In genomic region chr19:43464089-43464775, GRCh38 we compare ENCODE assay signal across 8 cellular contexts. TPM values are rescaled to one million over a fixed set of nuclear protein-coding genes. Genes with fewer than 3 reads are reported as not detected.
DNase-seq lines count a peak whose midpoint lies in the region; ATAC-seq, FAIRE-seq and TF ChIP-seq lines count a peak whose summit lies in the region.

No MANE protein-coding gene starts in this region.

- H3K4me3 Mint-ChIP-seq in activated T-cell treated with anti-CD3 and anti-CD28 coated beads, Interleukin-2, amount 50 U/mL, for 72 hours = peak overlapping the region; percentile 94 to 96

- no peaks in the 10 kb centered on the region for H3K36me3 Mint-ChIP-seq in activated T-cell treated with anti-CD3 and anti-CD28 coated beads, Interleukin-2, amount 50 U/mL, for 72 hours (ENCODE audit: insufficient read depth in 2 of 2)

- peaks cover 66% of the 10 kb centered on the region for H3K4me1 Mint-ChIP-seq in activated T-cell treated with anti-CD3 and anti-CD28 coated beads, Interleukin-2, amount 50 U/mL, for 72 hours (ENCODE audit: low read depth)

- no peak for DNase-seq in BJ (ENCODE audit: low read depth)
- no peak for DNase-seq in HL-60 (ENCODE audit: low read depth in 1 of 2, low spot score in 1 of 2)
- peak in 1 of 2 donors; percentile 82 for DNase-seq in activated T-cell treated with anti-CD3 and anti-CD28 coated beads, Interleukin-2, amount 50 U/mL, for 72 hours
- DNase-seq in germinal center (ENCODE audit: low spot score) = peak; percentile 81
- DNase-seq in pancreas = peak; percentile 48 to 84 (median 72)
- DNase-seq in NCI-H128 (lab: John Stamatoyannopoulos, UW; ENCODE audit: unreplicated experiment) = no peak
- no peak for DNase-seq in NCI-H187 (lab: John Stamatoyannopoulos, UW)

- no peaks in the 10 kb centered on the region for H3K9me3 ChIP-seq in pancreas

- 13% methylated on average over 35 to 36 of the region's 36 CpGs for WGBS in pancreas, 2 donors

- CTCF ChIA-PET in BJ (lab: Yijun Ruan, JAX) = interaction anchor here (0.9 to 3.1 kb wide), 5 partner anchors 15 to 130 kb away, joined by 3 to 20 read pairs (median 3); no protein-coding TSS in a partner anchor

- H3K27me3 ChIP-seq in BJ (ENCODE audit: control insufficient read depth, insufficient read depth, low read length) (peaks cover 1% of the 10 kb centered on the region; the same call in 1 of the 2 replicates), HL-60 (ENCODE audit: insufficient read depth, poor library complexity, severe bottlenecking) (peaks cover 9% of the 10 kb centered on the region), pancreas (no peaks in the 10 kb centered on the region)

- no peaks in the 10 kb centered on the region for H3K9me3 Mint-ChIP-seq in activated T-cell treated with anti-CD3 and anti-CD28 coated beads, Interleukin-2, amount 50 U/mL, for 72 hours

- no peaks in the 10 kb centered on the region for H3K27me3 Mint-ChIP-seq in activated T-cell treated with anti-CD3 and anti-CD28 coated beads, Interleukin-2, amount 50 U/mL, for 72 hours (ENCODE audit: low read depth)

- TF ChIP-seq CTCF in BJ (IDR thresholded peaks at IDR 0.05; ENCODE audit: insufficient read depth, low read depth, low read length) (no peak), HL-60 (IDR thresholded peaks at IDR 0.05; ENCODE audit: insufficient read depth, low read length) (no peak), pancreas (IDR thresholded peaks at IDR 0.05) (no peak)

- no peaks in the 10 kb centered on the region for H3K36me3 ChIP-seq in BJ (ENCODE audit: control insufficient read depth, insufficient read depth, low read length)
- H3K36me3 ChIP-seq in pancreas = no peaks in the 10 kb centered on the region

- peak overlapping the region; percentile 56 for H3K4me3 ChIP-seq in BJ (ENCODE audit: low read depth, low read length)
- peak overlapping the region; percentile 81 for H3K4me3 ChIP-seq in HL-60 (replicated peaks; ENCODE audit: insufficient read depth, low read length)
- peak overlapping the region; percentile 39 to 69 (median 48) for H3K4me3 ChIP-seq in pancreas

- H3K27ac Mint-ChIP-seq in activated T-cell treated with anti-CD3 and anti-CD28 coated beads, Interleukin-2, amount 50 U/mL, for 72 hours = peak overlapping the region; percentile 72

- no peak overlapping the region for H3K27ac ChIP-seq in HL-60 (replicated peaks)
- H3K27ac ChIP-seq in pancreas = peak overlapping the region; percentile 26 to 62 (median 42)

- intact Hi-C loops in pancreas (cut with DNase I) = no loop called here

- no peak for FAIRE-seq in pancreas (lab: Jason Lieb, UNC)

- ATAC-seq in GM19452 (IDR thresholded peaks at IDR 0.05; ENCODE audit: unreplicated experiment) = peak; percentile 34
- peak; percentile 41 to 56 for ATAC-seq in activated T-cell treated with anti-CD3 and anti-CD28 coated beads, Interleukin-2, amount 50 U/mL, for 72 hours (replicated peaks in 1 of 2)
- ATAC-seq in pancreas = peak; percentile 38 to 66 (median 58)

- peaks cover 0 to 3% (median 0%) of the 10 kb centered on the region in 3 donors for H3K4me1 ChIP-seq in pancreas

- POLR2A ChIA-PET in BJ (lab: Charles Lee) = no interaction called here

RNA-seq across cellular contexts. Expression of gene LYPD3, which starts 1.2 kb away (rescaled TPM):
- polyA plus RNA-seq in BJ (2011; rRNA removed) (0.32 and 0.70 TPM in 2 replicates), pancreas (1 to 10 TPM in 1 of 2 donors, under 1 TPM in 1; 0.38 to 1.7 TPM)
- not detected in 2 replicates for polyA minus RNA-seq in BJ (2011; rRNA and poly(A)+ RNA removed)
- total RNA-seq in activated T-cell treated with anti-CD3 and anti-CD28 coated beads, Interleukin-2, amount 50 U/mL, for 72 hours = 1 to 10 TPM; 3.1 to 4.1 TPM
- total RNA-seq in pancreas = under 1 TPM; 0.20 to 0.53 (median 0.31) TPM

RNA-seq across cellular contexts. Expression of gene PHLDB3, which starts 40.3 kb away (rescaled TPM):
- polyA plus RNA-seq in BJ (2011; rRNA removed) (4.0 and 5.3 TPM in 2 replicates), pancreas (10 to 100 TPM; 22.3 to 33.7 TPM)
- 2.5 and 3.6 TPM in 2 replicates for polyA minus RNA-seq in BJ (2011; rRNA and poly(A)+ RNA removed)
- 10 to 100 TPM; 22.4 to 26.1 TPM for total RNA-seq in activated T-cell treated with anti-CD3 and anti-CD28 coated beads, Interleukin-2, amount 50 U/mL, for 72 hours
- total RNA-seq in pancreas = 10 to 100 TPM in 2 of 6 donors, 1 to 10 TPM in 4; 7.2 to 12.8 (median 9.5) TPM

RNA-seq across cellular contexts. Expression of gene TEX101, which starts 49.5 kb away (rescaled TPM):
- not detected in 2 replicates for polyA plus RNA-seq in BJ (2011; rRNA removed)
- not detected in 2 replicates for polyA minus RNA-seq in BJ (2011; rRNA and poly(A)+ RNA removed)
- not detected for total RNA-seq in activated T-cell treated with anti-CD3 and anti-CD28 coated beads, Interleukin-2, amount 50 U/mL, for 72 hours
- total RNA-seq in pancreas = not detected
- polyA plus RNA-seq in pancreas = not detected

Comparison
In these comparisons a context has a peak if more than half of its experiments do, and no peak if none do; other contexts are left out.
1. DNase-seq: peak in germinal center (single experiment) and pancreas (6 of 6); none in BJ (single experiment), HL-60 (0 of 2), NCI-H128 (single experiment) and NCI-H187 (0 of 2).
2. Peak in every context shown above with its lines, with median percentiles within 50 percentile points of each other: H3K4me3 ChIP-seq and ATAC-seq.